ENCODE assay signal across 8 cellular contexts in the genomic region with DNA sequence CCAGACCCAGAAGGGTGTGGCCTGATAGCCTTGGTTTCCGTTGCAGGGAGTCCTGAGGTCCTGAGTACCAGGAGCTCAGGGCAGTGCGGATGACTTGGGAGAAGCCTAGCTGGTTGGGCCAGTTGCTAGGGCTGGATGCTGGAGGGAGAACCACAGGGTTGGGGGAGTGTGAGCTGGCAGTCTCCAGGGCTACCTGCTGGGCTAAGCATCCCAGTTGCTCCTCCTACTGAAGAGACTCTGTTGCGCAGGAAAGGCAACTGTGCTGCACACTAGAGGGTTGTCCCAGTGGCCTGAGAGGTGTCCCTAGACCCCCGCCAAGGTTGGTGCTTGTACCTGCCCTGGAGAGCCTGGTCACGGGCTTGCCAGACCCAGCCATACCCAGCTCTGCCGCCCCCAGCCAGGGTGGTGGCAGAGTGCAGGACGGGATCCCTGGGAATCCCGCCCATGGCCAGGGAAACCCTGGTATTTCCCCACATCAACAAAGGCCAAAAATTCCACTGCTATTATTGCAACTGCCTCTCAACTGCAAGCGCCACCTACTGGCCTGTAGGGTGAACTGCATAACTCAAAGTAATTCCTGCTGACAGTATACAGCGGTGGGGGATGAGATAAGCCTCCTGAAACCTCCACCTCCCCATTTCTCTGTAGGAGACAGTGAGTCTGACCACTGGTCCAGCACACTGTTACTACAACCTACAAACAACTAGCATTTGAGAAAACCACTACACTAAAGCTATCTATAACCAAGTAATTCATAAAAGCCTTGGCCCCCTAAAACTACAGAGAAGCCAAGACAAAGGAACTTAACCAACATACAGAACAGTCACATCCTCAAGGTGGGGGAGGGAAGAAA.
DNase-seq lines count a peak whose midpoint lies in the region; ATAC-seq and TF ChIP-seq lines count a peak whose summit lies in the region.

No MANE protein-coding gene starts in this region.

- DNase-seq in AG04449 (ENCODE audit: low read depth, low spot score) (no peak), GM13976 (ENCODE audit: low spot score) (peak; percentile 70), NCI-H345 treated with DMSO at 0.1 percent for 48 hours (lab: John Stamatoyannopoulos, UW; ENCODE audit: unreplicated experiment) (peak; percentile 27), ovary (peak in 1 of 5 donors; percentile 49), cerebellar nuclear complex (lab: John Stamatoyannopoulos, UW) (no peak)
- peak; percentile 80 for DNase-seq in activated CD8-positive, alpha-beta memory T cell treated with anti-CD3 and anti-CD28 coated beads for 24 hours

- H3K4me3 ChIP-seq in AG04449 (ENCODE audit: low read depth, low read length) (no peak overlapping the region), ovary (no peak overlapping the region)

- H3K27ac ChIP-seq in ovary: no peak overlapping the region

- H3K9me3 ChIP-seq in ovary: no peaks in the 10 kb centered on the region

- peak; percentile 72 for TF ChIP-seq CTCF in AG04449 (IDR thresholded peaks at IDR 0.05; ENCODE audit: insufficient read depth, low read length, missing control alignments)
- TF ChIP-seq CTCF in GM13976 (IDR thresholded peaks at IDR 0.05; ENCODE audit: borderline replicate concordance, control extremely low read depth, extremely low read depth, insufficient read depth, missing control alignments): peak; percentile 86
- TF ChIP-seq CTCF in ovary (IDR thresholded peaks at IDR 0.05): peak in 2 of 3 donors; percentile 30 to 37

- WGBS in ovary, 3 donors: 74 to 79% (median 74%) methylated on average over 9 to 10 of the region's 10 CpGs

- H3K4me1 ChIP-seq in ovary (ENCODE audit: insufficient read depth): peaks cover 2% of the 10 kb centered on the region

- H3K36me3 ChIP-seq in ovary: no peaks in the 10 kb centered on the region

- ATAC-seq in HG02884 (IDR thresholded peaks at IDR 0.05; ENCODE audit: unreplicated experiment) (peak; percentile 88), esophagus mucosa (peak; percentile 75)

- no peak for TF ChIP-seq POLR2A in ovary (IDR thresholded peaks at IDR 0.05)

- CTCF ChIA-PET in AG04449 (lab: Yijun Ruan, JAX): interaction anchor here (0.8 to 4.5 kb wide), 25 partner anchors 7 to 528 kb away, joined by 3 to 34 read pairs (median 7); no protein-coding TSS in a partner anchor

- H3K27me3 ChIP-seq in ovary: no peaks in the 10 kb centered on the region

- in situ Hi-C loops in GM13976 (cut with MboI; ENCODE audit: low sequenced_read_pairs, unreplicated experiment): no loop called here

- POLR2A ChIA-PET in AG04449 (lab: Yijun Ruan, JAX): no interaction called here

- no peak for TF ChIP-seq EP300 in ovary (IDR thresholded peaks at IDR 0.05)

- intact Hi-C loops in ovary (cut with DNase I): no loop called here

Comparison
In these comparisons a context has a peak if more than half of its experiments do, and no peak if none do; other contexts are left out.
1. DNase-seq: peak in GM13976 (single experiment), NCI-H345 treated with DMSO at 0.1 percent for 48 hours (single experiment) and activated CD8-positive, alpha-beta memory T cell treated with anti-CD3 and anti-CD28 coated beads for 24 hours (single experiment); none in AG04449 (single experiment) and cerebellar nuclear complex (0 of 2).
2. CTCF ChIP-seq: peak in every context shown above with its lines; median percentile 86 in GM13976; 72 in AG04449; 34 in ovary.